Comparison of ENCODE assay signal across 14 cellular contexts in the genomic region with DNA sequence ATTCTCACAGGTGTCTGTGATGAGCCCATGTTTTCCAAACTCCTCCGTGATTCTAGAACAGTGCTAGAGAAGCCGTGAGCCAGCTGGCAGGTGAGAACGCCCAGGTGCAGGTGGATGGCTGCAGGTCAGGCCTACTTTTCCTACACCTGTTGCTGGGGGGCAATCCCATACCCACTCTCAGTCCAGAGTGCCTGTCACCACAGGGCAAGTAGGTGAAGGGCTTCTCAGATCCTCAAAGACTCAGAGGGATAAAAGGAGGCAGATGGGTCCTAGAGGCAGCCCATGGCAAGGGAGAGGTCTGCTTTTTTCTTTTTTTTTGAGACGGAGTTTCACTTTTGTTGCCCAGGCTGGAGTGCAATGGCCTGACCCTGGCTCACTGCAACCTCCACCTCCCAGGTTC. TPM values are rescaled to one million over a fixed set of nuclear protein-coding genes. Genes with fewer than 3 reads are reported as not detected.
A peak's percentile ranks its signal among the peaks of the same experiment; 100 is the strongest.
DNase-seq lines count a peak whose midpoint lies in the region; ATAC-seq and TF ChIP-seq lines count a peak whose summit lies in the region.
"Had no signal": no experiment of that assay in that cellular context is flagged by ENCODE, and none has a peak within 500 bp of the region (broad histone marks: within the 10 kb centered on the region; RNA-seq: fewer than 3 reads in every experiment).

No MANE protein-coding gene starts in this region.

- peaks cover 13% of the 10 kb centered on the region for H3K27me3 ChIP-seq in iPS-15b (ENCODE audit: control insufficient read depth, insufficient read depth, low read length)

- H3K36me3 ChIP-seq in iPS-15b (ENCODE audit: control insufficient read depth, insufficient read depth, low read length): peaks cover 9% of the 10 kb centered on the region

- TF ChIP-seq CTCF in astrocyte of the spinal cord (IDR thresholded peaks at IDR 0.05; ENCODE audit: low read depth, low read length) (no peak), type B pancreatic cell (conservative IDR thresholded peaks at IDR 0.05) (no peak)

- no peak overlapping the region for H3K9ac ChIP-seq in iPS-15b (ENCODE audit: low read depth, low read length)
- H3K9ac ChIP-seq: parathyroid adenoma had no signal

- peak overlapping the region; percentile 65 for H3K4me3 Mint-ChIP-seq in activated naive CD8-positive, alpha-beta T cell treated with anti-CD3 and anti-CD28 coated beads, Interleukin-2, amount 10 ng/mL, durations not matched to agents 7 days and 5 days
- H3K4me3 Mint-ChIP-seq in activated naive CD8-positive, alpha-beta T cell treated with anti-CD3 and anti-CD28 coated beads, Interleukin-2, amount 50 U/mL, for 24 hours: no peak overlapping the region
- H3K4me3 Mint-ChIP-seq in type B pancreatic cell: peak overlapping the region; percentile 87
- H3K4me3 Mint-ChIP-seq: CD4-positive, alpha-beta T cell had no signal

- POLR2A ChIA-PET in activated naive CD8-positive, alpha-beta T cell treated with anti-CD3 and anti-CD28 coated beads, Interleukin-2, amount 10 ng/mL, durations not matched to agents 7 days and 5 days (lab: Charles Lee): interaction anchor here (0.6 kb wide), 2 partner anchors 49 to 75 kb away, joined by 3 read pairs; no protein-coding TSS in a partner anchor

- H3K27me3 Mint-ChIP-seq in activated naive CD8-positive, alpha-beta T cell treated with anti-CD3 and anti-CD28 coated beads, Interleukin-2, amount 10 ng/mL, durations not matched to agents 7 days and 5 days: peaks cover 14% of the 10 kb centered on the region
- H3K27me3 Mint-ChIP-seq in activated naive CD8-positive, alpha-beta T cell treated with anti-CD3 and anti-CD28 coated beads, Interleukin-2, amount 50 U/mL, for 24 hours: peaks cover 22% of the 10 kb centered on the region
- peaks cover 18% of the 10 kb centered on the region for H3K27me3 Mint-ChIP-seq in type B pancreatic cell

- ATAC-seq in activated naive CD8-positive, alpha-beta T cell treated with anti-CD3 and anti-CD28 coated beads, Interleukin-2, amount 10 ng/mL, durations not matched to agents 7 days and 5 days (ENCODE audit: low read depth): no peak
- ATAC-seq in activated naive CD8-positive, alpha-beta T cell treated with anti-CD3 and anti-CD28 coated beads, Interleukin-2, amount 50 U/mL, for 24 hours: no peak
- ATAC-seq in GM21619 (IDR thresholded peaks at IDR 0.05; ENCODE audit: unreplicated experiment): no peak
- ATAC-seq: PC-3 had no signal

- peaks cover 22% of the 10 kb centered on the region for H3K4me1 Mint-ChIP-seq in activated naive CD8-positive, alpha-beta T cell treated with anti-CD3 and anti-CD28 coated beads, Interleukin-2, amount 10 ng/mL, durations not matched to agents 7 days and 5 days
- peaks cover 8% of the 10 kb centered on the region for H3K4me1 Mint-ChIP-seq in activated naive CD8-positive, alpha-beta T cell treated with anti-CD3 and anti-CD28 coated beads, Interleukin-2, amount 50 U/mL, for 24 hours
- peaks cover 5% of the 10 kb centered on the region for H3K4me1 Mint-ChIP-seq in type B pancreatic cell (ENCODE audit: unreplicated experiment)

- no peak for DNase-seq in activated naive CD8-positive, alpha-beta T cell treated with anti-CD3 and anti-CD28 coated beads, Interleukin-2, amount 10 ng/mL, durations not matched to agents 7 days and 5 days
- no peak for DNase-seq in activated naive CD8-positive, alpha-beta T cell treated with anti-CD3 and anti-CD28 coated beads, Interleukin-2, amount 50 U/mL, for 24 hours
- DNase-seq in astrocyte of the spinal cord (ENCODE audit: low read depth, low spot score) (no peak), type B pancreatic cell (ENCODE audit: extremely low spot score, unreplicated experiment) (no peak), SK-N-DZ (ENCODE audit: low spot score) (no peak)
- DNase-seq in stimulated activated CD4-positive, alpha-beta T cell treated with anti-CD3 and anti-CD28 coated beads, Interleukin-2, amount 100 ng/mL, for 48 hours: no peak
- DNase-seq: activated effector memory CD4-positive, alpha-beta T cell treated with anti-CD3 and anti-CD28 coated beads, Interleukin-2, amount 50 U/mL, for 16 hours; CD4-positive, alpha-beta T cell; NCI-H187; PC-3; trophoblast cell had no signal

- no peaks in the 10 kb centered on the region for H3K9me3 Mint-ChIP-seq in activated naive CD8-positive, alpha-beta T cell treated with anti-CD3 and anti-CD28 coated beads, Interleukin-2, amount 10 ng/mL, durations not matched to agents 7 days and 5 days
- H3K9me3 Mint-ChIP-seq in activated naive CD8-positive, alpha-beta T cell treated with anti-CD3 and anti-CD28 coated beads, Interleukin-2, amount 50 U/mL, for 24 hours: no peaks in the 10 kb centered on the region
- no peaks in the 10 kb centered on the region for H3K9me3 Mint-ChIP-seq in type B pancreatic cell
- H3K9me3 Mint-ChIP-seq: CD4-positive, alpha-beta T cell had no signal

- no peak overlapping the region for H3K27ac Mint-ChIP-seq in activated naive CD8-positive, alpha-beta T cell treated with anti-CD3 and anti-CD28 coated beads, Interleukin-2, amount 10 ng/mL, durations not matched to agents 7 days and 5 days
- H3K27ac Mint-ChIP-seq in activated naive CD8-positive, alpha-beta T cell treated with anti-CD3 and anti-CD28 coated beads, Interleukin-2, amount 50 U/mL, for 24 hours: no peak overlapping the region
- no peak overlapping the region for H3K27ac Mint-ChIP-seq in type B pancreatic cell
- H3K27ac Mint-ChIP-seq: CD4-positive, alpha-beta T cell had no signal

- in situ Hi-C loops in astrocyte of the spinal cord (cut with HindIII; ENCODE audit: low sequenced_read_pairs): no loop called here

- H3K4me1 ChIP-seq in iPS-15b (ENCODE audit: control insufficient read depth, insufficient read depth, low read length): peaks cover 14% of the 10 kb centered on the region
- H3K4me1 ChIP-seq: parathyroid adenoma had no signal

- H3K4me3 ChIP-seq in astrocyte of the spinal cord (ENCODE audit: low read depth, low read length): peak overlapping the region; percentile 62
- peak overlapping the region; percentile 76 for H3K4me3 ChIP-seq in iPS-15b (ENCODE audit: low read depth, low read length)

- H3K36me3 Mint-ChIP-seq in activated naive CD8-positive, alpha-beta T cell treated with anti-CD3 and anti-CD28 coated beads, Interleukin-2, amount 10 ng/mL, durations not matched to agents 7 days and 5 days: peaks cover 8% of the 10 kb centered on the region
- H3K36me3 Mint-ChIP-seq in activated naive CD8-positive, alpha-beta T cell treated with anti-CD3 and anti-CD28 coated beads, Interleukin-2, amount 50 U/mL, for 24 hours (ENCODE audit: low read depth): no peaks in the 10 kb centered on the region
- no peaks in the 10 kb centered on the region for H3K36me3 Mint-ChIP-seq in type B pancreatic cell

- no peaks in the 10 kb centered on the region for H3K9me3 ChIP-seq in iPS-15b (ENCODE audit: control insufficient read depth, insufficient read depth, low read length)

RNA-seq across cellular contexts. Expression of a gene that starts 50.7 kb away (rescaled TPM):
- 10 to 100 TPM; 15.3 to 15.9 TPM for total RNA-seq in activated naive CD8-positive, alpha-beta T cell treated with anti-CD3 and anti-CD28 coated beads, Interleukin-2, amount 10 ng/mL, durations not matched to agents 7 days and 5 days
- total RNA-seq in type B pancreatic cell (ENCODE audit: low replicate concordance): 18.7 and 26.1 TPM in 2 replicates
- 1.6 and 1.9 TPM in 2 replicates for polyA plus RNA-seq in SK-N-DZ (2014; cell fraction: cytosol; rRNA removed)
- polyA plus RNA-seq in SK-N-DZ (2014; cell fraction: nucleus; rRNA removed): 1.6 and 2.0 TPM in 2 replicates

RNA-seq across cellular contexts. Expression of a gene that starts 55.0 kb away (rescaled TPM):
- 1 to 10 TPM; 3.1 to 3.3 TPM for total RNA-seq in activated naive CD8-positive, alpha-beta T cell treated with anti-CD3 and anti-CD28 coated beads, Interleukin-2, amount 10 ng/mL, durations not matched to agents 7 days and 5 days
- 7.7 and 26.6 TPM in 2 replicates for total RNA-seq in type B pancreatic cell (ENCODE audit: low replicate concordance)
- 0.08 and 0.25 TPM in 2 replicates for polyA plus RNA-seq in SK-N-DZ (2014; cell fraction: cytosol; rRNA removed)
- polyA plus RNA-seq in SK-N-DZ (2014; cell fraction: nucleus; rRNA removed): 0.05 TPM in 1 of 2 replicates, not detected in the other
